ENCODE assay signal across 8 cellular contexts in the genomic region with DNA sequence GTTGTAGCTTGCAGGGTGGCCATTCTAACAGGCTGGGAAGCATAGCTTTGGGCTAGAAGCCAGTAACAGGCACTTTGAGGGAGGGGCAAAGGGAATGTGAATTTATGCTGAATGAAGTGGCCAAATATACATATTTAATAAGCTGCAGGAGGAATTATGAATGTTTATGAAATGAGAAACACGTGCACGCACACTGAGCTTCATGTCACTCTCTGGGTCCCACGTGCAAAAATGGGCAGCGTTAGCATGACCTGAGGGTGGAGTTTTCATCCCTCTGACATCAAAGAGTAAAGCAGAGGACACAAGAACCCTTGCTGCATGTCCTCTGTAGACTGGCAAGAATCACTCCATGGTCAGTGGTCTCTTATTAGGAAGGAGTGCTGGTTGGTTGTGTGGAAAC.
"Had no signal": no experiment of that assay in that cellular context is flagged by ENCODE, and none has a peak within 500 bp of the region (broad histone marks: within the 10 kb centered on the region; RNA-seq: fewer than 3 reads in every experiment).

No MANE protein-coding gene starts in this region.

- H3K4me3 ChIP-seq: K562 had no signal

- H3K27me3 Mint-ChIP-seq: IgD-negative memory B cell had no signal

- H3K27ac Mint-ChIP-seq: IgD-negative memory B cell had no signal

- H3K4me2 ChIP-seq: KMS-11 had no signal

- FAIRE-seq: HTR-8/SVneo, K562 had no signal

- H3K27ac ChIP-seq: HL-60, KMS-11 had no signal

- H3K4me1 Mint-ChIP-seq: IgD-negative memory B cell had no signal

- H3K4me3 Mint-ChIP-seq: IgD-negative memory B cell had no signal

- DNase-seq: IMR-90, KBM-7, KG1 had no signal

- H3K9ac ChIP-seq: KMS-11 had no signal

- ATAC-seq: K562 had no signal

- H3K36me3 Mint-ChIP-seq: IgD-negative memory B cell had no signal
